In genomic region chr22:29799217-29799680, GRCh38 we compare ENCODE assay signal across 8 cellular contexts. TPM values are rescaled to one million over a fixed set of nuclear protein-coding genes. Genes with fewer than 3 reads are reported as not detected.
DNase-seq lines count a peak whose midpoint lies in the region; ATAC-seq, FAIRE-seq and TF ChIP-seq lines count a peak whose summit lies in the region.

No MANE protein-coding gene starts in this region.

- H3K9me2 ChIP-seq in GM23338 (ENCODE audit: insufficient read depth) (no peaks in the 10 kb centered on the region), SK-N-SH (no peaks in the 10 kb centered on the region)

- H3K9me3 ChIP-seq in SK-N-SH (no peaks in the 10 kb centered on the region), pancreas (no peaks in the 10 kb centered on the region)

- POLR2A ChIA-PET in SK-N-SH (lab: Yijun Ruan, JAX): interaction anchor here (1.1 kb wide), 1 partner anchor 110 kb away, joined by 3 read pairs; no protein-coding TSS in a partner anchor

- H3K4me2 ChIP-seq in GM23338 (no peak overlapping the region), SK-N-SH (peak overlapping the region; percentile 72)

- H3K27ac Mint-ChIP-seq in GM23338: peak overlapping the region; percentile 77; the same call in 1 of the 2 replicates
- H3K27ac Mint-ChIP-seq in stimulated activated naive B cell treated with anti-CD40 and anti-IgM and Interleukin-4, amounts not matched to agents 10 μg/mL and 1 μg/mL and 100 μg/mL, for 72 hours: no peak overlapping the region

- H3K36me3 ChIP-seq in GM23338 (ENCODE audit: insufficient read depth): no peaks in the 10 kb centered on the region; the same call in none of the 2 replicates
- peaks cover 38 to 50% of the 10 kb centered on the region in 2 experiments for H3K36me3 ChIP-seq in SK-N-SH (replicated peaks in 1 of 2; ENCODE audit: control insufficient read depth in 1 of 2, insufficient read depth in 2 of 2, low read length in 1 of 2)
- peaks cover 0 to 19% (median 0%) of the 10 kb centered on the region in 3 donors for H3K36me3 ChIP-seq in pancreas

- H3K4me3 Mint-ChIP-seq in GM23338: no peak overlapping the region
- H3K4me3 Mint-ChIP-seq in stimulated activated naive B cell treated with anti-CD40 and anti-IgM and Interleukin-4, amounts not matched to agents 10 μg/mL and 1 μg/mL and 100 μg/mL, for 72 hours: no peak overlapping the region

- no peaks in the 10 kb centered on the region for H3K27me3 Mint-ChIP-seq in GM23338 (ENCODE audit: insufficient read depth, low read depth, poor library complexity)
- H3K27me3 Mint-ChIP-seq in stimulated activated naive B cell treated with anti-CD40 and anti-IgM and Interleukin-4, amounts not matched to agents 10 μg/mL and 1 μg/mL and 100 μg/mL, for 72 hours: no peaks in the 10 kb centered on the region

- H3F3A ChIP-seq in GM23338 (replicated peaks; ENCODE audit: low read depth) (no peaks in the 10 kb centered on the region), SK-N-SH (replicated peaks; ENCODE audit: insufficient read depth) (no peaks in the 10 kb centered on the region)

- no peak for TF ChIP-seq CTCF in GM23338 (conservative IDR thresholded peaks at IDR 0.05; ENCODE audit: low read depth in 2 of 2)
- TF ChIP-seq CTCF in SK-N-SH (IDR thresholded peaks at IDR 0.05): no peak
- TF ChIP-seq CTCF in fibroblast of pulmonary artery (IDR thresholded peaks at IDR 0.05; ENCODE audit: low read length, missing control alignments): no peak
- TF ChIP-seq CTCF in pancreas (IDR thresholded peaks at IDR 0.05): no peak

- H4K20me1 ChIP-seq in GM23338 (replicated peaks; ENCODE audit: insufficient read depth) (no peaks in the 10 kb centered on the region), SK-N-SH (ENCODE audit: insufficient read depth) (no peaks in the 10 kb centered on the region)

- H3K4me1 Mint-ChIP-seq in GM23338: peaks cover 5% of the 10 kb centered on the region; the same call in 1 of the 3 replicates
- peaks cover 19 to 37% of the 10 kb centered on the region in 2 donors for H3K4me1 Mint-ChIP-seq in stimulated activated naive B cell treated with anti-CD40 and anti-IgM and Interleukin-4, amounts not matched to agents 10 μg/mL and 1 μg/mL and 100 μg/mL, for 72 hours

- no peak for FAIRE-seq in pancreas (lab: Jason Lieb, UNC)

- peak in 1 of 2 experiments; percentile 75; a peak in 1 of 4 replicates for TF ChIP-seq EP300 in SK-N-SH (IDR thresholded peaks at IDR 0.05; ENCODE audit: borderline replicate concordance in 1 of 2, low read depth in 1 of 2, low read length in 1 of 2)

- H3K4me1 ChIP-seq in GM23338 (ENCODE audit: insufficient read depth) (no peaks in the 10 kb centered on the region; the same call in 1 of the 2 replicates), SK-N-SH (ENCODE audit: control insufficient read depth in 1 of 2, insufficient read depth in 2 of 2, low read depth in 1 of 2, low read length in 1 of 2) (peaks cover 17 to 32% of the 10 kb centered on the region in 2 experiments), pancreas (peaks cover 6 to 17% (median 8%) of the 10 kb centered on the region in 3 donors)

- peak overlapping the region; percentile 61 for H3K9ac ChIP-seq in SK-N-SH

- intact Hi-C loops in pancreas (cut with DNase I): no loop called here

- DNase-seq in GM23338 (ENCODE audit: low spot score) (no peak), SK-N-SH (peak; percentile 71), fibroblast of pulmonary artery (ENCODE audit: low read depth) (peak; percentile 97), pancreas (peak; percentile 69 to 88 (median 76)), NCI-H1092 (lab: John Stamatoyannopoulos, UW) (no peak)
- no peak for DNase-seq in stimulated activated CD4-positive, alpha-beta T cell treated with anti-CD3 and anti-CD28 coated beads, Interleukin-12 subunit alpha, Interleukin-12 subunit beta, amount 100 ng/mL, for 4 hours
- no peak for DNase-seq in stimulated activated naive B cell treated with anti-CD40 and anti-IgM and Interleukin-4, amounts not matched to agents 10 μg/mL and 1 μg/mL and 100 μg/mL, for 72 hours

- H3K4me3 ChIP-seq in GM23338 (no peak overlapping the region), SK-N-SH (ENCODE audit: low read depth in 2 of 2, low read length in 1 of 2) (peak overlapping the region; percentile 6 to 44; a peak in 2 of 4 replicates), fibroblast of pulmonary artery (replicated peaks; ENCODE audit: low read depth, low read length) (no peak overlapping the region), pancreas (no peak overlapping the region)

- WGBS in SK-N-SH (ENCODE audit: low lambda C conversion rate): 14% methylated on average over 7 of the region's 8 CpGs
- 50 to 60% methylated on average over 8 of the region's 8 CpGs for whole genome bisulfite sequencing in pancreas, 2 donors

- H3K27me3 ChIP-seq in GM23338 (ENCODE audit: insufficient read depth) (no peaks in the 10 kb centered on the region), SK-N-SH (ENCODE audit: insufficient read depth) (no peaks in the 10 kb centered on the region), pancreas (no peaks in the 10 kb centered on the region)

- ATAC-seq in GM23338 (no peak), pancreas (peak; percentile 86 to 94 (median 90)), GM21528 (IDR thresholded peaks at IDR 0.05; ENCODE audit: low FRiP score, unreplicated experiment) (no peak)
- ATAC-seq in stimulated activated naive B cell treated with anti-CD40 and anti-IgM and Interleukin-4, amounts not matched to agents 10 μg/mL and 1 μg/mL and 100 μg/mL, for 72 hours (replicated peaks): no peak

- H3K9me3 Mint-ChIP-seq in GM23338: no peaks in the 10 kb centered on the region
- H3K9me3 Mint-ChIP-seq in stimulated activated naive B cell treated with anti-CD40 and anti-IgM and Interleukin-4, amounts not matched to agents 10 μg/mL and 1 μg/mL and 100 μg/mL, for 72 hours: no peaks in the 10 kb centered on the region

- no peak overlapping the region for H2AFZ ChIP-seq in GM23338
- peak overlapping the region; percentile 59; the same call in 1 of the 2 replicates for H2AFZ ChIP-seq in SK-N-SH (ENCODE audit: low read depth)

- TF ChIP-seq RAD21 in SK-N-SH (IDR thresholded peaks at IDR 0.05; ENCODE audit: low read length): no peak; the same call in 1 of the 2 replicates

- H3K79me2 ChIP-seq in GM23338 (replicated peaks; ENCODE audit: insufficient read depth) (no peaks in the 10 kb centered on the region), SK-N-SH (ENCODE audit: insufficient read depth) (peaks cover 14% of the 10 kb centered on the region; the same call in 1 of the 2 replicates)

- H3K36me3 Mint-ChIP-seq in GM23338 (ENCODE audit: low read depth): peaks cover 14% of the 10 kb centered on the region
- peaks cover 55 to 68% of the 10 kb centered on the region in 2 donors for H3K36me3 Mint-ChIP-seq in stimulated activated naive B cell treated with anti-CD40 and anti-IgM and Interleukin-4, amounts not matched to agents 10 μg/mL and 1 μg/mL and 100 μg/mL, for 72 hours

- H3K27ac ChIP-seq in GM23338 (ENCODE audit: low read depth) (no peak overlapping the region), SK-N-SH (ENCODE audit: low read depth in 2 of 2, low read length in 1 of 2) (peak overlapping the region; percentile 83 to 89), pancreas (peak overlapping the region; percentile 37 to 80 (median 62))

- CTCF ChIA-PET in SK-N-SH (lab: Yijun Ruan, JAX): interaction anchor here (4.0 kb wide), 1 partner anchor 206 kb away, joined by 14 read pairs; no protein-coding TSS in a partner anchor

TF ChIP-seq in GM23338, 12 proteins besides CTCF, POLR2A, EP300 and RAD21 (continues in another document):
- TF ChIP-seq EZH2 (IDR thresholded peaks at IDR 0.05; ENCODE audit: low read depth, unreplicated experiment): no peak

TF ChIP-seq in SK-N-SH, 30 proteins besides CTCF, POLR2A, EP300 and RAD21 (continues in another document):
- TF ChIP-seq ELF1 (IDR thresholded peaks at IDR 0.05): peak; percentile 61; the same call in 1 of the 2 replicates

RNA-seq across cellular contexts. Expression of gene UQCR10, which starts 32.1 kb away (rescaled TPM):
- 78.0 and 91.3 TPM in 2 replicates for total RNA-seq in GM23338 (2014; rRNA removed; shearing (Covaris generic))
- polyA plus RNA-seq in GM23338 (2016; fragmentation: Nextera tagmentation; extraction: Ambion mirVana): 535 and 550 TPM in 2 replicates
- polyA plus RNA-seq in SK-N-SH (2012; rRNA removed): 229 and 248 TPM in 2 replicates
- polyA plus RNA-seq in SK-N-SH (2012; cell fraction: cytosol; rRNA removed): 183 and 224 TPM in 2 replicates
- 70.0 and 99.9 TPM in 2 replicates for polyA plus RNA-seq in SK-N-SH (2012; cell fraction: nucleus; rRNA removed)
- 10 to 100 TPM; 23.9 to 40.1 (median 31.6) TPM for total RNA-seq in pancreas
- 100 to 1,000 TPM in 1 of 2 donors, 10 to 100 TPM in 1; 75.4 to 103 TPM for polyA plus RNA-seq in pancreas

RNA-seq across cellular contexts. Expression of gene ZMAT5, which starts 32.4 kb away (rescaled TPM):
- 12.2 and 14.6 TPM in 2 replicates for total RNA-seq in GM23338 (2014; rRNA removed; shearing (Covaris generic))
- polyA plus RNA-seq in GM23338 (2016; fragmentation: Nextera tagmentation; extraction: Ambion mirVana): 25.1 and 25.4 TPM in 2 replicates
- 33.5 and 35.0 TPM in 2 replicates for polyA plus RNA-seq in SK-N-SH (2012; rRNA removed)
- polyA plus RNA-seq in SK-N-SH (2012; cell fraction: cytosol; rRNA removed): 15.9 and 25.0 TPM in 2 replicates
- 16.8 and 18.9 TPM in 2 replicates for polyA plus RNA-seq in SK-N-SH (2012; cell fraction: nucleus; rRNA removed)
- 10 to 100 TPM in 4 of 6 donors, 1 to 10 TPM in 2; 8.3 to 13.2 (median 10.7) TPM for total RNA-seq in pancreas
- 10 to 100 TPM; 19.9 to 20.7 TPM for polyA plus RNA-seq in pancreas

RNA-seq across cellular contexts. Expression of gene ASCC2, which starts 38.8 kb away (rescaled TPM):
- 30.5 and 32.4 TPM in 2 replicates for total RNA-seq in GM23338 (2014; rRNA removed; shearing (Covaris generic))
- polyA plus RNA-seq in GM23338 (2016; fragmentation: Nextera tagmentation; extraction: Ambion mirVana): 31.3 and 34.6 TPM in 2 replicates
- polyA plus RNA-seq in SK-N-SH (2012; rRNA removed): 78.6 and 82.0 TPM in 2 replicates
- 42.9 and 56.0 TPM in 2 replicates for polyA plus RNA-seq in SK-N-SH (2012; cell fraction: cytosol; rRNA removed)
- polyA plus RNA-seq in SK-N-SH (2012; cell fraction: nucleus; rRNA removed): 129 and 131 TPM in 2 replicates
- total RNA-seq in pancreas: 10 to 100 TPM; 26.4 to 34.2 (median 28.7) TPM
- 10 to 100 TPM; 58.6 to 66.6 TPM for polyA plus RNA-seq in pancreas

Comparison
In these comparisons a context has a peak if more than half of its experiments do, and no peak if none do; other contexts are left out.
1. ATAC-seq: peak in pancreas (4 of 4); none in GM23338 (single experiment), GM21528 (single experiment) and stimulated activated naive B cell treated with anti-CD40 and anti-IgM and Interleukin-4, amounts not matched to agents 10 μg/mL and 1 μg/mL and 100 μg/mL, for 72 hours (0 of 2).
2. DNase-seq: peak in SK-N-SH (single experiment), fibroblast of pulmonary artery (single experiment) and pancreas (6 of 6); none in GM23338 (single experiment), stimulated activated CD4-positive, alpha-beta T cell treated with anti-CD3 and anti-CD28 coated beads, Interleukin-12 subunit alpha, Interleukin-12 subunit beta, amount 100 ng/mL, for 4 hours (single experiment), stimulated activated naive B cell treated with anti-CD40 and anti-IgM and Interleukin-4, amounts not matched to agents 10 μg/mL and 1 μg/mL and 100 μg/mL, for 72 hours (single experiment) and NCI-H1092 (single experiment).
3. H3K4me3 ChIP-seq: peak in SK-N-SH (2 of 2); none in GM23338 (single experiment), fibroblast of pulmonary artery (single experiment) and pancreas (0 of 4).